9 cellular contexts compared by ENCODE assay signal in genomic region chr4:83356899-83357661, GRCh38. TPM values are rescaled to one million over a fixed set of nuclear protein-coding genes. Genes with fewer than 3 reads are reported as not detected.
DNase-seq lines count a peak whose midpoint lies in the region; ATAC-seq, FAIRE-seq and TF ChIP-seq lines count a peak whose summit lies in the region.
"Had no signal": no experiment of that assay in that cellular context is flagged by ENCODE, and none has a peak within 500 bp of the region (broad histone marks: within the 10 kb centered on the region; RNA-seq: fewer than 3 reads in every experiment).

No MANE protein-coding gene starts in this region.

- BruUV-seq in HepG2 (replicated peaks; lab: Mats Ljungman, UMichigan): no TSS peak

- no peaks in the 10 kb centered on the region for H3K36me3 ChIP-seq in HepG2 (replicated peaks in 1 of 2; ENCODE audit: control insufficient read depth in 1 of 2, insufficient read depth in 2 of 2, low read length in 2 of 2)

- no peaks in the 10 kb centered on the region for H3K27me3 Mint-ChIP-seq in activated T-helper 2 cell treated with anti-CD3 and anti-CD28 coated beads, Interferon-gamma antibody, Interleukin-2, Interleukin-4, amounts not matched to agents 10 μg/mL and 5 μg/mL and 100 μg/mL, durations not matched to agents 14 hours and 24 hours and 36 hours (ENCODE audit: low read depth)

- H3K4me1 ChIP-seq in HepG2 (ENCODE audit: insufficient read depth, low read length): peaks cover 42% of the 10 kb centered on the region

- H3K36me3 Mint-ChIP-seq in activated T-helper 2 cell treated with anti-CD3 and anti-CD28 coated beads, Interferon-gamma antibody, Interleukin-2, Interleukin-4, amounts not matched to agents 10 μg/mL and 5 μg/mL and 100 μg/mL, durations not matched to agents 14 hours and 24 hours and 36 hours (ENCODE audit: low read depth): peaks cover 12% of the 10 kb centered on the region

- peak overlapping the region; percentile 34; the same call in 1 of the 2 replicates for H3K4me2 ChIP-seq in HepG2 (ENCODE audit: low read depth, low read length)

- H4K20me1 ChIP-seq in HepG2 (ENCODE audit: insufficient read depth, low read length): no peaks in the 10 kb centered on the region

- no peak for TF ChIP-seq CTCF in HepG2 (CRISPR knock-in tag; IDR thresholded peaks at IDR 0.05)

- H3K27ac ChIP-seq in HepG2 (ENCODE audit: extremely low read length, insufficient read depth, low read length): no peak overlapping the region

- H3K4me1 Mint-ChIP-seq in activated T-helper 2 cell treated with anti-CD3 and anti-CD28 coated beads, Interferon-gamma antibody, Interleukin-2, Interleukin-4, amounts not matched to agents 10 μg/mL and 5 μg/mL and 100 μg/mL, durations not matched to agents 14 hours and 24 hours and 36 hours (ENCODE audit: low read depth): peaks cover 24% of the 10 kb centered on the region

- no peak for TF ChIP-seq POLR2A in HepG2 (IDR thresholded peaks at IDR 0.05; ENCODE audit: insufficient read depth in 1 of 2, low read depth in 2 of 2, low read length in 2 of 2)

- WGBS in HepG2 (ENCODE audit: low lambda C conversion rate): 24% methylated on average over 4 of the region's 4 CpGs

- no peak overlapping the region for H3K4me3 ChIP-seq in HepG2 (replicated peaks in 1 of 3; ENCODE audit: insufficient read depth in 1 of 3, low read depth in 2 of 3, low read length in 3 of 3)

- intact Hi-C loops in activated T-helper 2 cell treated with anti-CD3 and anti-CD28 coated beads, Interferon-gamma antibody, Interleukin-2, Interleukin-4, amounts not matched to agents 10 μg/mL and 5 μg/mL and 100 μg/mL, durations not matched to agents 14 hours and 24 hours and 36 hours (cut with micrococcal nuclease): loop anchor here (1.0 to 10.0 kb wide), 10 partner anchors 16 to 452 kb away; partner anchors contain the start of genes HELQ and PLAC8
- intact Hi-C loops in HepG2 (cut with micrococcal nuclease; ENCODE audit: unreplicated experiment): no loop called here

- peaks cover 17% of the 10 kb centered on the region for H3K9me3 Mint-ChIP-seq in activated T-helper 2 cell treated with anti-CD3 and anti-CD28 coated beads, Interferon-gamma antibody, Interleukin-2, Interleukin-4, amounts not matched to agents 10 μg/mL and 5 μg/mL and 100 μg/mL, durations not matched to agents 14 hours and 24 hours and 36 hours

- no peaks in the 10 kb centered on the region for H3K9me3 ChIP-seq in HepG2 (ENCODE audit: low read length)

- ATAC-seq in HG03064 (IDR thresholded peaks at IDR 0.05; ENCODE audit: low read depth, unreplicated experiment): peak; percentile 77
- no peak for ATAC-seq in HepG2

- TF ChIP-seq EP300 in HepG2 (IDR thresholded peaks at IDR 0.05; ENCODE audit: low read depth in 2 of 2, low read length in 2 of 2) (peak in 1 of 2 experiments; percentile 16; a peak in 1 of 4 replicates), HepG2 (CRISPR knock-in tag; IDR thresholded peaks at IDR 0.05; ENCODE audit: borderline replicate concordance) (no peak)

- peak overlapping the region; percentile 85 for H3K27ac Mint-ChIP-seq in activated T-helper 2 cell treated with anti-CD3 and anti-CD28 coated beads, Interferon-gamma antibody, Interleukin-2, Interleukin-4, amounts not matched to agents 10 μg/mL and 5 μg/mL and 100 μg/mL, durations not matched to agents 14 hours and 24 hours and 36 hours

- in situ Hi-C loops in HepG2 (cut with HindIII; ENCODE audit: extremely low pct_ligation_motif_present, low pct_unique_long_range_greater_than_20kb) (loop anchor here (25.0 kb wide), 1 partner anchor 280 kb away; no protein-coding TSS in a partner anchor), KBM-7 (cut with MboI; ENCODE audit: low pct_unique_long_range_greater_than_20kb, low sequenced_read_pairs) (no loop called here)

- H3K27me3 ChIP-seq in HepG2 (ENCODE audit: control insufficient read depth in 1 of 2, insufficient read depth in 2 of 2, low read length in 2 of 2): no peaks in the 10 kb centered on the region; a peak in 1 of 5 replicates

- H3K4me3 Mint-ChIP-seq in activated T-helper 2 cell treated with anti-CD3 and anti-CD28 coated beads, Interferon-gamma antibody, Interleukin-2, Interleukin-4, amounts not matched to agents 10 μg/mL and 5 μg/mL and 100 μg/mL, durations not matched to agents 14 hours and 24 hours and 36 hours (ENCODE audit: low read depth): no peak overlapping the region

- no peak for TF ChIP-seq RAD21 in HepG2 (CRISPR knock-in tag; IDR thresholded peaks at IDR 0.05)

- H3K9ac ChIP-seq in HepG2 (ENCODE audit: insufficient read depth, low read depth, low read length): no peak overlapping the region

- H3K79me2 ChIP-seq in HepG2 (ENCODE audit: insufficient read depth, low read length): no peaks in the 10 kb centered on the region

- CTCF ChIA-PET in HepG2 (lab: Yijun Ruan, JAX; ENCODE audit: low intra/inter-chr PET ratio, low total read pairs): no interaction called here

- POLR2A ChIA-PET in HepG2 (lab: Yijun Ruan, JAX): interaction anchor here (1.6 kb wide), 1 partner anchor 73 kb away, joined by 5 read pairs; the partner anchor contains the start of gene COQ2

- DNase-seq in DMS 273 (lab: John Stamatoyannopoulos, UW; ENCODE audit: unreplicated experiment) (peak; percentile 3), DMS 273 treated with DMSO at 0.1 percent for 48 hours (lab: John Stamatoyannopoulos, UW) (no peak), HepG2 (ENCODE audit: low spot score) (peak; percentile 76), NCI-H2029 (lab: John Stamatoyannopoulos, UW) (no peak), KBM-7 (no peak)
- no peak for DNase-seq in activated T-helper 2 cell treated with anti-CD3 and anti-CD28 coated beads, Interferon-gamma antibody, Interleukin-2, Interleukin-4, amounts not matched to agents 10 μg/mL and 5 μg/mL and 100 μg/mL, durations not matched to agents 14 hours and 24 hours and 36 hours (ENCODE audit: low spot score)
- no peak for DNase-seq in activated CD4-positive, CD25-positive, alpha-beta regulatory T cell (lab: John Stamatoyannopoulos, UW)

- FAIRE-seq in HepG2 (lab: Jason Lieb, UNC): no peak
- FAIRE-seq: A204.1 had no signal

- no peak overlapping the region for H2AFZ ChIP-seq in HepG2 (ENCODE audit: low read length)

TF ChIP-seq in HepG2, 621 proteins besides CTCF, POLR2A, EP300 and RAD21 (continues in another document):
- TF ChIP-seq SAP130 (CRISPR knock-in tag; IDR thresholded peaks at IDR 0.05; ENCODE audit: low read depth): peak; percentile 41; the same call in 1 of the 2 replicates
- peak; percentile 41; the same call in 1 of the 2 replicates for TF ChIP-seq FOSL2 (CRISPR knock-in tag; IDR thresholded peaks at IDR 0.05)
- TF ChIP-seq ZFP90 (CRISPR knock-in tag; IDR thresholded peaks at IDR 0.05; ENCODE audit: borderline replicate concordance): no peak
- peak; percentile 62; the same call in 1 of the 2 replicates for TF ChIP-seq FOSL1 (CRISPR knock-in tag; IDR thresholded peaks at IDR 0.05; ENCODE audit: borderline replicate concordance)
- peak; percentile 40; the same call in 1 of the 2 replicates for TF ChIP-seq CREM (IDR thresholded peaks at IDR 0.05)
- TF ChIP-seq CREM (CRISPR knock-in tag; IDR thresholded peaks at IDR 0.05): no peak
- TF ChIP-seq ATF1 (CRISPR knock-in tag; IDR thresholded peaks at IDR 0.05): 0 out of 2 replicates have a peak, but pooled peaks have one; percentile 15

RNA-seq across cellular contexts. Expression of gene HPSE, which starts 22.4 kb away (rescaled TPM):
- total RNA-seq in activated T-helper 2 cell treated with anti-CD3 and anti-CD28 coated beads, Interferon-gamma antibody, Interleukin-2, Interleukin-4, amounts not matched to agents 10 μg/mL and 5 μg/mL and 100 μg/mL, durations not matched to agents 14 hours and 24 hours and 36 hours: 9.7 TPM in 2 replicates
- total RNA-seq in HepG2 (2016; rRNA removed; fragmentation: Illumina TruSeq; extraction: Trizol): not detected in 2 replicates
- total RNA-seq in HepG2 (2016; cell fraction: cytosol; rRNA removed; fragmentation: Illumina TruSeq; extraction: Trizol; ENCODE audit: low read depth): not detected in 2 replicates
- 0.04 TPM in 1 of 2 replicates, not detected in the other for total RNA-seq in HepG2 (2016; cell fraction: insoluble cytoplasmic fraction; rRNA removed; fragmentation: Illumina TruSeq; extraction: Trizol)
- not detected in 2 replicates for total RNA-seq in HepG2 (2016; cell fraction: membrane; rRNA removed; fragmentation: Illumina TruSeq; extraction: Trizol)
- total RNA-seq in HepG2 (2016; cell fraction: nucleus; rRNA removed; fragmentation: Illumina TruSeq; extraction: Trizol): not detected in 2 replicates
- polyA plus RNA-seq in HepG2 (2011; rRNA removed): not detected in 2 replicates
- polyA plus RNA-seq in HepG2 (2011; cell fraction: cytosol; rRNA removed): not detected in 2 replicates
- not detected in 2 replicates for polyA plus RNA-seq in HepG2 (2011; cell fraction: nucleus; rRNA removed)
- not detected in 2 replicates for polyA plus RNA-seq in HepG2 (2012)
- polyA plus RNA-seq in HepG2 (2016; cell fraction: cytosol; fragmentation: Illumina TruSeq; extraction: Trizol; ENCODE audit: low read depth): not detected in 2 replicates
- polyA plus RNA-seq in HepG2 (2016; cell fraction: insoluble cytoplasmic fraction; fragmentation: Illumina TruSeq; extraction: Trizol; ENCODE audit: low read depth): not detected in 2 replicates
- not detected in 2 replicates for polyA plus RNA-seq in HepG2 (2016; cell fraction: membrane; fragmentation: Illumina TruSeq; extraction: Trizol; ENCODE audit: low read depth)
- polyA plus RNA-seq in HepG2 (2016; cell fraction: nucleus; fragmentation: Illumina TruSeq; extraction: Trizol; ENCODE audit: insufficient read depth, low read depth): not detected in 2 replicates
- 3.5 TPM in 1 of 2 replicates, not detected in the other for polyA minus RNA-seq in HepG2 (2011; rRNA and poly(A)+ RNA removed; ENCODE audit: low replicate concordance)
- polyA minus RNA-seq in HepG2 (2011; cell fraction: cytosol; rRNA and poly(A)+ RNA removed): not detected in 2 replicates
- 0.26 TPM in 1 of 2 replicates, not detected in the other for polyA minus RNA-seq in HepG2 (2011; cell fraction: nucleus; rRNA and poly(A)+ RNA removed)

Comparison
In these comparisons a context has a peak if more than half of its experiments do, and no peak if none do; other contexts are left out.
1. DNase-seq: peak in DMS 273 (single experiment) and HepG2 (single experiment); none in DMS 273 treated with DMSO at 0.1 percent for 48 hours (single experiment), activated T-helper 2 cell treated with anti-CD3 and anti-CD28 coated beads, Interferon-gamma antibody, Interleukin-2, Interleukin-4, amounts not matched to agents 10 μg/mL and 5 μg/mL and 100 μg/mL, durations not matched to agents 14 hours and 24 hours and 36 hours (single experiment), NCI-H2029 (single experiment), activated CD4-positive, CD25-positive, alpha-beta regulatory T cell (0 of 4) and KBM-7 (single experiment).